ENCODE assay signal across 1 cellular context in genomic region chr20:32052090-32052791, GRCh38.
A peak's percentile ranks its signal among the peaks of the same experiment; 100 is the strongest.
TF ChIP-seq lines count a peak whose summit lies in the region.

Gene HCK, plus strand, starts transcription at chr20:32052242.

TF ChIP-seq in H1, 55 proteins besides CTCF, POLR2A, EP300 and RAD21:
- peak; percentile 16 for TF ChIP-seq RNF2 (IDR thresholded peaks at IDR 0.05; ENCODE audit: borderline replicate concordance, low read depth, low read length, missing control alignments, poor library complexity, severe bottlenecking)
- peak; percentile 87 for TF ChIP-seq KDM4A (IDR thresholded peaks at IDR 0.05; ENCODE audit: low read depth, low read length, severe bottlenecking)
- TF ChIP-seq SP1 (IDR thresholded peaks at IDR 0.05; ENCODE audit: low read depth, low read length) = no peak
- TF ChIP-seq HDAC2 (IDR thresholded peaks at IDR 0.05; ENCODE audit: borderline replicate concordance in 1 of 2, low read depth in 2 of 2, low read length in 2 of 2) = 0 out of 4 replicates have a peak, but pooled peaks of 1 of the 2 experiments have one; percentile 7
- TF ChIP-seq, protein P1, sequence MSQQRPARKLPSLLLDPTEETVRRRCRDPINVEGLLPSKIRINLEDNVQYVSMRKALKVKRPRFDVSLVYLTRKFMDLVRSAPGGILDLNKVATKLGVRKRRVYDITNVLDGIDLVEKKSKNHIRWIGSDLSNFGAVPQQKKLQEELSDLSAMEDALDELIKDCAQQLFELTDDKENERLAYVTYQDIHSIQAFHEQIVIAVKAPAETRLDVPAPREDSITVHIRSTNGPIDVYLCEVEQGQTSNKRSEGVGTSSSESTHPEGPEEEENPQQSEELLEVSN (IDR thresholded peaks at IDR 0.05) = no peak
- TF ChIP-seq GTF2F1 (IDR thresholded peaks at IDR 0.05; ENCODE audit: borderline replicate concordance, low read depth, low read length) = no peak
- no peak for TF ChIP-seq MAFK (IDR thresholded peaks at IDR 0.05; ENCODE audit: low read depth, low read length)
- TF ChIP-seq NRF1 (IDR thresholded peaks at IDR 0.05; ENCODE audit: low read depth, low read length) = no peak
